1 cellular context compared by ENCODE assay signal in the genomic region with DNA sequence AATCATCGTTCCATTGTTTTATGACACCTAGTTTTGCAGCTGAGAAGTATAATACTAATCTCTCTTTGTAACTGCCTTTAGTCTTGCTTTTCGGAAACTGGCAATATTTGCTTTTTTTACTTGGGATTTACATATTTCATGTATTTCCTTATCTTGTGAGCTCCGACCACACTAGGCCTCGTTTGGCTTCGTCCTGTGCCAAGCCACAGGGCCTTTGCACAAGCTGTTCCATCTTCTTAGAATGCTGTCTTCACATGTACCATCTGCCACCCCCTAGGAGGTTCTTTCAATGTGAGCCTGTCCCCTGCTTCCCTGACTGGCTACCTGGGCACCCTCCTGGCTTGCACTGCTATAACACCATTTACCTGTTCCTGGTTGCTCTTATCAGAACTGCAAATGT.
A peak's percentile ranks its signal among the peaks of the same experiment; 100 is the strongest.
TF ChIP-seq lines count a peak whose summit lies in the region.

No MANE protein-coding gene starts in this region.

TF ChIP-seq in H1, 55 proteins besides CTCF, POLR2A, EP300 and RAD21:
- TF ChIP-seq KDM1A (IDR thresholded peaks at IDR 0.05; ENCODE audit: borderline replicate concordance, low read length) (peak; percentile 63; the same call in 1 of the 2 replicates), SIX5 (IDR thresholded peaks at IDR 0.05; ENCODE audit: low read depth, low read length) (no peak)
TF ChIP-seq in H1: peak in this region for 1.
